Comparison of ENCODE assay signal across 1 cellular context in genomic region chr1:244064621-244065020, GRCh38.
TF ChIP-seq lines count a peak whose summit lies in the region.

No MANE protein-coding gene starts in this region.

TF ChIP-seq in HepG2, 621 proteins besides CTCF, POLR2A, EP300 and RAD21:
- TF ChIP-seq TRIM22 (IDR thresholded peaks at IDR 0.05) (no peak), FOXA3 (CRISPR knock-in tag; IDR thresholded peaks at IDR 0.05) (0 out of 2 replicates have a peak, but pooled peaks have one; percentile 33), TEAD3 (CRISPR knock-in tag; optimal IDR thresholded peaks at IDR 0.05; ENCODE audit: borderline replicate concordance) (peak; percentile 37)
